13 cellular contexts compared by ENCODE assay signal in the genomic region with DNA sequence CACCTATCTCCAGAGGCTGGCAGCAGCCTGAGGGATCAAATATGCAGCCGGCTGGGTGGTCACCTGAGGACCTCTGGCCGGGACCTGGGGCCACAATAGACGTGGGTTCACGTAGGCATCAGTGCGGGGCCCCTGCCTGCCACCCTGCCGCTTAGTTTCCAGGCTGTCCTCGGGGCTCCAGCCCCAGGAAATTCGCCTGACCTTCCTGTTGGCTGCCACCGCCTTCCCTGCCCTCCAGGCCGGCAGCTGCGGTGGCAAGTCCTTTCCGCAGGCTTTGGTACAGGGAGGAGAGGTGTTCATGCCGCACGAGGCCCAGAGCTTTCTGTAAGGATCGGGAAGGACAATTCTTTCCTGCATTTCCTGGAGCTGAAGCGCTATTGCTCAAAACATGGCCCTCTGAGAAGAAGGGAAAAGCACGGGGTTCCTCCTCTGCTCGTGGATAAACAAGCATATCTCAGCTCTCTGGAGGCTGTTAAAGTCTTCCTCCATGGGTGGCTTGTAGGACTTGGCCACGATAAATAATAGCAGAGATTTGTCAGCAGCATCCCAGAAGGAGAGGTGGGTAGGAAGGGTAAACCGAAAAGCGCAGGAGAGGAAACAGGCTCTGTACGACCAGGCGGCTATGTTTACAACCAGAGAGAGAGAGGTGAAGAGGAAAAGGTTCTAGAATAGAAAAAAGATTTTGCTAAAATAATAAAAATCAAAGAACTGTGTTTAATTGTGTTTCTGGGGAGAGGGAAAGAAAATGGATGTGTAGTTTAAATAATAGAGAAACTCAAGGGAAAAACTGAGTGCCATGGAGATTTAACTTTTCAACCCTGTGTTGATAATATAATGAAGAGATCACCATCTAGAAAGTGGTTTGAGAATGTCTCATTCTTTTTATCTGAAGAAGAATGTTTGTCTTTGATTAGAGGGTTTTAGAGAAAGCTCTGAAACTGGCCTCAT. TPM values are rescaled to one million over a fixed set of nuclear protein-coding genes. Genes with fewer than 3 reads are reported as not detected.
DNase-seq lines count a peak whose midpoint lies in the region; ATAC-seq and TF ChIP-seq lines count a peak whose summit lies in the region.
"Had no signal": no experiment of that assay in that cellular context is flagged by ENCODE, and none has a peak within 500 bp of the region (broad histone marks: within the 10 kb centered on the region; RNA-seq: fewer than 3 reads in every experiment).

No MANE protein-coding gene starts in this region.

- H3K4me3 ChIP-seq in PC-9 (no peak overlapping the region), duodenal mucosa (ENCODE audit: low read depth in 1 of 2, low read length in 2 of 2) (no peak overlapping the region), mesodermal cell (ENCODE audit: extremely low read depth, insufficient read depth, low read length, poor library complexity, severe bottlenecking) (peak overlapping the region; percentile 8), testis (no peak overlapping the region), BE2C (ENCODE audit: low read depth, low read length) (no peak overlapping the region)

- peaks cover 14% of the 10 kb centered on the region for H3F3A ChIP-seq in PC-9 (ENCODE audit: insufficient read depth, low read depth)

- peak overlapping the region; percentile 29 for H3K4me2 ChIP-seq in PC-9

- CTCF ChIA-PET in PC-9 (lab: Charles Lee), result interaction anchor here (0.7 kb wide), 1 partner anchor 18 kb away, joined by 7 read pairs; no protein-coding TSS in a partner anchor

- TF ChIP-seq CTCF in PC-9 (conservative IDR thresholded peaks at IDR 0.05), result no peak
- TF ChIP-seq CTCF in testis (IDR thresholded peaks at IDR 0.05), result no peak
- no peak for TF ChIP-seq CTCF in GM10266 (IDR thresholded peaks at IDR 0.05; ENCODE audit: control insufficient read depth, insufficient read depth, low read depth, missing control alignments)
- no peak for TF ChIP-seq CTCF in BE2C (IDR thresholded peaks at IDR 0.05; ENCODE audit: low read depth, low read length)

- H3K9me2 ChIP-seq in PC-9 (ENCODE audit: insufficient read depth), result no peaks in the 10 kb centered on the region

- WGBS in mesodermal cell (ENCODE audit: insufficient coverage in 2 of 2), 2 experiments, result 91 to 94% methylated on average over 14 to 22 of the region's 23 CpGs
- WGBS in testis, 2 donors, result 59 to 72% methylated on average over 22 to 23 of the region's 23 CpGs

- 0 out of 2 replicates have a peak overlapping the region, but pooled peaks have one; percentile 22 for H2AFZ ChIP-seq in PC-9

- H3K27ac ChIP-seq in PC-9, result peak overlapping the region; percentile 34
- H3K27ac ChIP-seq in duodenal mucosa (ENCODE audit: low read depth, low read length), result peak overlapping the region; percentile 23
- peak overlapping the region; percentile 87 for H3K27ac ChIP-seq in mesodermal cell (ENCODE audit: low read depth, low read length, severe bottlenecking)
- peak overlapping the region; percentile 45 to 71 for H3K27ac ChIP-seq in testis

- ATAC-seq in GM18861 (IDR thresholded peaks at IDR 0.05; ENCODE audit: unreplicated experiment), result no peak

- no peaks in the 10 kb centered on the region for H4K20me1 ChIP-seq in PC-9 (ENCODE audit: insufficient read depth)

- POLR2A ChIA-PET in PC-9 (lab: Charles Lee; ENCODE audit: unreplicated experiment), result no interaction called here

- intact Hi-C loops in PC-9 (cut with micrococcal nuclease; ENCODE audit: unreplicated experiment), result no loop called here
- intact Hi-C loops in testis (cut with DNase I; ENCODE audit: low total_unique reads), result no loop called here

- no TSS peak for BruUV-seq in PC-9 (replicated peaks; lab: Mats Ljungman, UMichigan)

- DNase-seq in PC-9 (no peak), testis (no peak), SIG-M5 (lab: John Stamatoyannopoulos, UW) (no peak), GM10266 (ENCODE audit: extremely low spot score) (no peak), BE2C (no peak)
- DNase-seq: activated CD4-positive, alpha-beta T cell treated with anti-CD3 and anti-CD28 coated beads, Interleukin-2, amount 50 U/mL, for 1 hour; activated effector memory CD4-positive, alpha-beta T cell treated with anti-CD3 and anti-CD28 coated beads, Interleukin-2, amount 50 U/mL, for 16 hours; cortex of kidney; NCI-H774; SW 1271 had no signal

- H3K9ac ChIP-seq in duodenal mucosa (ENCODE audit: low read depth in 1 of 2, low read length in 2 of 2), result peak overlapping the region in 1 of 2 donors; percentile 33

- H3K27me3 ChIP-seq in PC-9 (ENCODE audit: insufficient read depth, low read depth) (no peaks in the 10 kb centered on the region), duodenal mucosa (ENCODE audit: control insufficient read depth in 1 of 2, insufficient read depth in 2 of 2, low read length in 2 of 2) (peaks cover 22 to 31% of the 10 kb centered on the region in 2 donors), testis (no peaks in the 10 kb centered on the region), BE2C (peaks cover 64% of the 10 kb centered on the region)

- no peaks in the 10 kb centered on the region for H3K79me2 ChIP-seq in PC-9 (ENCODE audit: low read depth)

- H3K36me3 ChIP-seq in PC-9 (ENCODE audit: low read depth), result no peaks in the 10 kb centered on the region
- peaks cover 2 to 4% of the 10 kb centered on the region in 2 donors for H3K36me3 ChIP-seq in duodenal mucosa (ENCODE audit: control insufficient read depth in 1 of 2, insufficient read depth in 2 of 2, low read length in 2 of 2)
- H3K36me3 ChIP-seq in mesodermal cell (ENCODE audit: control insufficient read depth, insufficient read depth, low read length), result peaks cover 74% of the 10 kb centered on the region
- no peaks in the 10 kb centered on the region for H3K36me3 ChIP-seq in testis (ENCODE audit: low read depth, missing control alignments)
- H3K36me3 ChIP-seq in BE2C, result no peaks in the 10 kb centered on the region

- H3K4me1 ChIP-seq in PC-9 (replicated peaks; ENCODE audit: insufficient read depth) (peaks cover 14% of the 10 kb centered on the region), duodenal mucosa (ENCODE audit: control insufficient read depth in 1 of 2, insufficient read depth in 2 of 2, low read length in 2 of 2) (peaks cover 10 to 18% of the 10 kb centered on the region in 2 donors), mesodermal cell (ENCODE audit: control insufficient read depth, insufficient read depth, low read length, poor library complexity, severe bottlenecking) (peaks cover 58% of the 10 kb centered on the region), testis (no peaks in the 10 kb centered on the region), BE2C (no peaks in the 10 kb centered on the region)

- no peak for TF ChIP-seq POLR2A in testis (IDR thresholded peaks at IDR 0.05)

- H3K9me3 ChIP-seq in PC-9 (ENCODE audit: insufficient read depth, low read depth) (no peaks in the 10 kb centered on the region), duodenal mucosa (ENCODE audit: control insufficient read depth in 1 of 2, low read length in 2 of 2) (no peaks in the 10 kb centered on the region), mesodermal cell (ENCODE audit: control insufficient read depth, low read length) (no peaks in the 10 kb centered on the region), testis (no peaks in the 10 kb centered on the region), BE2C (no peaks in the 10 kb centered on the region)

RNA-seq across cellular contexts. Expression of gene COL4A2, which starts 4.9 kb away (rescaled TPM):
- total RNA-seq in PC-9 (2021), result 1.1 and 1.2 TPM in 2 replicates
- 583 TPM for polyA plus RNA-seq in mesodermal cell (2013, experiment 1 of 2)
- polyA plus RNA-seq in mesodermal cell (2013, experiment 2 of 2), result 545 TPM
- 10 to 100 TPM; 81.0 to 89.9 TPM for total RNA-seq in testis
- polyA plus RNA-seq in testis (ENCODE audit: insufficient read depth, low read depth, low replicate concordance), result 69.1 TPM
- 11.5 TPM for polyA plus RNA-seq in BE2C (2012; ENCODE audit: insufficient read depth, insufficient read length, low read depth)

RNA-seq across cellular contexts. Expression of gene COL4A1, which starts 5.0 kb away (rescaled TPM):
- total RNA-seq in PC-9 (2021), result 12.3 and 24.5 TPM in 2 replicates
- polyA plus RNA-seq in mesodermal cell (2013, experiment 1 of 2), result 570 TPM
- 588 TPM for polyA plus RNA-seq in mesodermal cell (2013, experiment 2 of 2)
- total RNA-seq in testis, result 10 to 100 TPM; 35.5 to 39.0 TPM
- 43.0 TPM for polyA plus RNA-seq in testis (ENCODE audit: insufficient read depth, low read depth, low replicate concordance)
- 4.1 TPM for polyA plus RNA-seq in BE2C (2012; ENCODE audit: insufficient read depth, insufficient read length, low read depth)

Comparison
In these comparisons a context has a peak if more than half of its experiments do, and no peak if none do; other contexts are left out.
1. H3K27ac ChIP-seq: peak in every context shown above with its lines; median percentile 87 in mesodermal cell; 58 in testis; 34 in PC-9; 23 in duodenal mucosa.
2. RNA of gene COL4A2, which starts 4.9 kb away (total RNA-seq): 81.0 to 89.9 TPM in testis; 1.1 to 1.2 TPM in PC-9; every median in the first group is over 10 times any median in the second.